ENCODE assay signal across 8 cellular contexts in genomic region chr2:64524604-64525322, GRCh38. TPM values are rescaled to one million over a fixed set of nuclear protein-coding genes. Genes with fewer than 3 reads are reported as not detected.
A peak's percentile ranks its signal among the peaks of the same experiment; 100 is the strongest.
DNase-seq lines count a peak whose midpoint lies in the region; ATAC-seq and TF ChIP-seq lines count a peak whose summit lies in the region.

No MANE protein-coding gene starts in this region.

- H3F3A ChIP-seq in PC-9 (ENCODE audit: insufficient read depth, low read depth) (peaks cover 7% of the 10 kb centered on the region), smooth muscle cell (ENCODE audit: low read depth) (no peaks in the 10 kb centered on the region)

- POLR2A ChIA-PET in PC-9 (lab: Charles Lee; ENCODE audit: unreplicated experiment), result interaction anchor here (0.6 to 0.7 kb wide), 2 partner anchors 129 to 503 kb away, joined by 4 to 8 read pairs; partner anchors contain the start of gene SERTAD2

- H3K79me2 ChIP-seq in PC-9 (ENCODE audit: low read depth), result peaks cover 54% of the 10 kb centered on the region
- H3K79me2 ChIP-seq in smooth muscle cell (ENCODE audit: low read depth), result peaks cover 55% of the 10 kb centered on the region

- H2AFZ ChIP-seq in PC-9, result peak overlapping the region; percentile 87
- peak overlapping the region; percentile 79 for H2AFZ ChIP-seq in smooth muscle cell (ENCODE audit: low read depth)

- peak; percentile 48 for DNase-seq in NCI-H1092 treated with DMSO at 0.1 percent for 48 hours (lab: John Stamatoyannopoulos, UW)
- no peak for DNase-seq in NCI-H1092 (lab: John Stamatoyannopoulos, UW)
- no peak for DNase-seq in PC-9
- no peak for DNase-seq in ascending aorta (ENCODE audit: low spot score in 2 of 2)
- no peak for DNase-seq in smooth muscle cell (lab: John Stamatoyannopoulos, UW; ENCODE audit: unreplicated experiment)
- no peak for DNase-seq in 8988T

- H3K4me1 ChIP-seq in PC-9 (replicated peaks; ENCODE audit: insufficient read depth), result peaks cover 18% of the 10 kb centered on the region
- H3K4me1 ChIP-seq in ascending aorta, result peaks cover 0 to 4% of the 10 kb centered on the region in 2 donors
- peaks cover 17% of the 10 kb centered on the region for H3K4me1 ChIP-seq in iPS-18a (ENCODE audit: control insufficient read depth, low read depth, low read length)
- H3K4me1 ChIP-seq in smooth muscle cell (ENCODE audit: low read depth), result peaks cover 14% of the 10 kb centered on the region

- H3K9me3 ChIP-seq in PC-9 (ENCODE audit: insufficient read depth, low read depth), result no peaks in the 10 kb centered on the region
- H3K9me3 ChIP-seq in ascending aorta, result no peaks in the 10 kb centered on the region
- H3K9me3 ChIP-seq in iPS-18a (ENCODE audit: control insufficient read depth, low read depth, low read length), result no peaks in the 10 kb centered on the region
- H3K9me3 ChIP-seq in smooth muscle cell (replicated peaks; ENCODE audit: low read depth), result no peaks in the 10 kb centered on the region

- H3K36me3 ChIP-seq in PC-9 (ENCODE audit: low read depth) (no peaks in the 10 kb centered on the region), ascending aorta (no peaks in the 10 kb centered on the region), iPS-18a (ENCODE audit: control insufficient read depth, low read depth, low read length) (no peaks in the 10 kb centered on the region), smooth muscle cell (ENCODE audit: low read depth) (no peaks in the 10 kb centered on the region)

- intact Hi-C loops in PC-9 (cut with micrococcal nuclease; ENCODE audit: unreplicated experiment) (loop anchor here (1.0 to 10.0 kb wide), 5 partner anchors 72 to 908 kb away; partner anchors contain the start of gene SPRED2), ascending aorta (cut with DNase I) (loop anchor here (1.0 to 5.0 kb wide), 9 partner anchors 31 to 382 kb away; partner anchors contain the start of genes LGALSL and SERTAD2)

- H3K4me2 ChIP-seq in PC-9, result peak overlapping the region; percentile 82
- H3K4me2 ChIP-seq in smooth muscle cell, result peak overlapping the region; percentile 92

- ATAC-seq in HG02840 (IDR thresholded peaks at IDR 0.05; ENCODE audit: low FRiP score, unreplicated experiment), result peak; percentile 16

- BruUV-seq in PC-9 (replicated peaks; lab: Mats Ljungman, UMichigan), result no TSS peak

- no peak for TF ChIP-seq CTCF in PC-9 (conservative IDR thresholded peaks at IDR 0.05)
- TF ChIP-seq CTCF in ascending aorta (IDR thresholded peaks at IDR 0.05), result no peak
- TF ChIP-seq CTCF in smooth muscle cell (IDR thresholded peaks at IDR 0.05; ENCODE audit: borderline replicate concordance, insufficient read depth, poor library complexity, severe bottlenecking), result no peak

- CTCF ChIA-PET in PC-9 (lab: Charles Lee), result interaction anchor here (0.8 to 2.2 kb wide), 3 partner anchors 162 to 342 kb away, joined by 3 to 9 read pairs (median 5); no protein-coding TSS in a partner anchor

- peak overlapping the region; percentile 48 for H3K9ac ChIP-seq in iPS-18a (ENCODE audit: low read length)
- peak overlapping the region; percentile 92 for H3K9ac ChIP-seq in smooth muscle cell (ENCODE audit: low read depth)

- peak overlapping the region; percentile 37; the same call in 1 of the 2 replicates for H3K27ac ChIP-seq in PC-9
- peak overlapping the region; percentile 93 to 98 for H3K27ac ChIP-seq in ascending aorta
- no peak overlapping the region for H3K27ac ChIP-seq in iPS-18a (ENCODE audit: low read length)
- peak overlapping the region; percentile 83 for H3K27ac ChIP-seq in smooth muscle cell (ENCODE audit: low read depth)

- H3K4me3 ChIP-seq in PC-9, result peak overlapping the region; percentile 67
- H3K4me3 ChIP-seq in ascending aorta, result peak overlapping the region; percentile 64 to 99
- peak overlapping the region; percentile 97 for H3K4me3 ChIP-seq in iPS-18a (ENCODE audit: low read length)
- peak overlapping the region; percentile 66 for H3K4me3 ChIP-seq in smooth muscle cell

- H4K20me1 ChIP-seq in PC-9 (ENCODE audit: insufficient read depth) (peaks cover 17% of the 10 kb centered on the region; the same call in 1 of the 2 replicates), smooth muscle cell (ENCODE audit: low read depth) (peaks cover 39% of the 10 kb centered on the region)

- H3K9me2 ChIP-seq in PC-9 (ENCODE audit: insufficient read depth), result no peaks in the 10 kb centered on the region

- H3K27me3 ChIP-seq in PC-9 (ENCODE audit: insufficient read depth, low read depth) (no peaks in the 10 kb centered on the region), ascending aorta (no peaks in the 10 kb centered on the region), iPS-18a (ENCODE audit: control insufficient read depth, insufficient read depth, low read length) (peaks cover 4% of the 10 kb centered on the region), smooth muscle cell (ENCODE audit: low read depth) (peaks cover 3% of the 10 kb centered on the region)

- whole genome bisulfite sequencing in smooth muscle cell (ENCODE audit: low lambda C conversion rate), result under 1% methylated on average over 25 of the region's 48 CpGs

RNA-seq across cellular contexts. Expression of gene AFTPH, which starts 0.6 kb away (rescaled TPM):
- total RNA-seq in PC-9 (2021), result 34.4 and 40.5 TPM in 2 replicates
- total RNA-seq in ascending aorta, result 58.0 TPM
- 26.3 and 30.8 TPM in 2 replicates for total RNA-seq in smooth muscle cell
- 5.2 and 5.5 TPM in 2 replicates for polyA plus RNA-seq in smooth muscle cell
